ENCODE assay signal across 8 cellular contexts in the genomic region with DNA sequence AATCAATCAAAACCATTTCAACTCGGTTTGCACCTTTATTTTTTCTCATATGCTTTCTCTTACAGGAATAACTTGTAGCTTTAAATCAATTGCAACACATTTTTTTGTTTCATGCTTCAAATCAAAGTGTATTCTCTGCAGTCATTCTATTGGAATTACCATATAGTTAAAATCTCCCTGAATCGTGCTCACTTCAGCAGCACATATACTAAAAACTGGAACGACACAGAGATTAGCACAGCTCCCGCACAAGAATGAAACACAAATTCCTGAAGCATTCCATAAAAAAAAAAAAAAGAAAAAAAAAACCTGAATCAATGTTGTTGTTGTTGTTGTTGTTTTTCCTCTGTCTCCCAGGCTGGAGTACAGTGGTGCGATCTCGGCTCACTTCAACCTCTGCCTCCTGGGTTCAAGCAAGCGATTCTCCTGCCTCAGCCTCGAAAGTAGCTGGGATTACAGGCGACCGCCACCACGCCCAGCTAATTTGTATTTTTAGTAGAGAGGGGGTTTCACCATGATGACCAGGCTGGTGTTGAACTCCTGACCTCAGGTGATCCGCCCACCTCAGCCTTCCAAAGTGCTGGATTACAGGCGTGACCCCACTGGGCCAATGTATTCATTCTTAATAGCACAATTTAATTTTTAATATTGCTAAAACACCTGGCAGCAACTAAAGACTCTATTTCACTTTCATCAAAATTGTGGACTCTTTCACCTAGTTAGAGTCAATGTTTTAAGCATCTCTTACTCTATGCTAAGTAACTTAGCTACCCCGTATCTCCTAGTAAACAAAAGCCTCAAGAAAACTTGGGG. TPM values are rescaled to one million over a fixed set of nuclear protein-coding genes. Genes with fewer than 3 reads are reported as not detected.
A peak's percentile ranks its signal among the peaks of the same experiment; 100 is the strongest.
DNase-seq lines count a peak whose midpoint lies in the region; TF ChIP-seq lines count a peak whose summit lies in the region.

No MANE protein-coding gene starts in this region.

- intact Hi-C loops in activated CD4-positive, alpha-beta memory T cell treated with anti-CD3 and anti-CD28 coated beads for 36 hours (cut with micrococcal nuclease): no loop called here
- intact Hi-C loops in stomach (cut with DNase I; ENCODE audit: low total_unique reads): no loop called here

- 28 to 50% (median 34%) methylated on average over 14 of the region's 14 CpGs for WGBS in stomach, 5 donors

- H3K27me3 ChIP-seq in stomach: no peaks in the 10 kb centered on the region

- CTCF ChIA-PET in activated CD4-positive, alpha-beta T cell treated with anti-CD3 and anti-CD28 coated beads, Interleukin-2, amount 10 ng/mL, durations not matched to agents 7 days and 5 days (lab: Charles Lee): interaction anchor here (0.6 kb wide), 1 partner anchor 49 kb away, joined by 4 read pairs; no protein-coding TSS in a partner anchor
- CTCF ChIA-PET in activated CD4-positive, alpha-beta memory T cell treated with anti-CD3 and anti-CD28 coated beads for 36 hours (lab: Charles Lee): interaction anchor here (0.6 to 1.5 kb wide), 4 partner anchors 49 to 391 kb away, joined by 3 to 7 read pairs (median 4); no protein-coding TSS in a partner anchor

- H3K4me1 ChIP-seq in stomach: peaks cover 17 to 39% (median 28%) of the 10 kb centered on the region in 4 donors

- peak overlapping the region; percentile 86 for H3K4me3 ChIP-seq in iPS-11a (ENCODE audit: low read depth, low read length)
- H3K4me3 ChIP-seq in stomach: peak overlapping the region; percentile 77 to 91 (median 89)

- no peak for TF ChIP-seq CTCF in stomach (IDR thresholded peaks at IDR 0.05)

- H3K36me3 ChIP-seq in stomach: peaks cover 6 to 25% (median 22%) of the 10 kb centered on the region in 4 donors

- no peaks in the 10 kb centered on the region for H3K9me3 ChIP-seq in stomach

- no peak for DNase-seq in activated CD4-positive, alpha-beta T cell treated with anti-CD3 and anti-CD28 coated beads, Interleukin-2, amount 10 ng/mL, durations not matched to agents 7 days and 5 days
- no peak for DNase-seq in activated CD4-positive, alpha-beta T cell treated with anti-CD3 and anti-CD28 coated beads for 48 hours
- DNase-seq in activated CD4-positive, alpha-beta memory T cell treated with anti-CD3 and anti-CD28 coated beads for 36 hours: peak; percentile 16
- DNase-seq in stomach (no peak), GF-D8 (lab: John Stamatoyannopoulos, UW) (no peak), HCEC 1CT (no peak)
- DNase-seq in central memory CD4-positive, alpha-beta T cell: no peak

- H3K36me3 Mint-ChIP-seq in activated CD4-positive, alpha-beta T cell treated with anti-CD3 and anti-CD28 coated beads, Interleukin-2, amount 10 ng/mL, durations not matched to agents 7 days and 5 days (ENCODE audit: low read depth): peaks cover 12% of the 10 kb centered on the region
- peaks cover 9% of the 10 kb centered on the region for H3K36me3 Mint-ChIP-seq in activated CD4-positive, alpha-beta memory T cell treated with anti-CD3 and anti-CD28 coated beads for 36 hours

- peaks cover 23% of the 10 kb centered on the region for H3K4me1 Mint-ChIP-seq in activated CD4-positive, alpha-beta T cell treated with anti-CD3 and anti-CD28 coated beads, Interleukin-2, amount 10 ng/mL, durations not matched to agents 7 days and 5 days
- H3K4me1 Mint-ChIP-seq in activated CD4-positive, alpha-beta memory T cell treated with anti-CD3 and anti-CD28 coated beads for 36 hours (ENCODE audit: low read depth): peaks cover 27% of the 10 kb centered on the region

- peak overlapping the region; percentile 54 to 97 (median 94) for H3K27ac ChIP-seq in stomach

- H3K4me3 Mint-ChIP-seq in activated CD4-positive, alpha-beta T cell treated with anti-CD3 and anti-CD28 coated beads, Interleukin-2, amount 10 ng/mL, durations not matched to agents 7 days and 5 days: peak overlapping the region; percentile 85
- peak overlapping the region; percentile 88 for H3K4me3 Mint-ChIP-seq in activated CD4-positive, alpha-beta memory T cell treated with anti-CD3 and anti-CD28 coated beads for 36 hours

- TF ChIP-seq EP300 in stomach (IDR thresholded peaks at IDR 0.05): no peak

- no peak for TF ChIP-seq POLR2A in stomach (IDR thresholded peaks at IDR 0.05)

- H3K27ac Mint-ChIP-seq in activated CD4-positive, alpha-beta T cell treated with anti-CD3 and anti-CD28 coated beads, Interleukin-2, amount 10 ng/mL, durations not matched to agents 7 days and 5 days: peak overlapping the region; percentile 72
- H3K27ac Mint-ChIP-seq in activated CD4-positive, alpha-beta memory T cell treated with anti-CD3 and anti-CD28 coated beads for 36 hours: peak overlapping the region; percentile 93

- H3K27me3 Mint-ChIP-seq in activated CD4-positive, alpha-beta T cell treated with anti-CD3 and anti-CD28 coated beads, Interleukin-2, amount 10 ng/mL, durations not matched to agents 7 days and 5 days: no peaks in the 10 kb centered on the region
- no peaks in the 10 kb centered on the region for H3K27me3 Mint-ChIP-seq in activated CD4-positive, alpha-beta memory T cell treated with anti-CD3 and anti-CD28 coated beads for 36 hours

- H3K9me3 Mint-ChIP-seq in activated CD4-positive, alpha-beta T cell treated with anti-CD3 and anti-CD28 coated beads, Interleukin-2, amount 10 ng/mL, durations not matched to agents 7 days and 5 days: no peaks in the 10 kb centered on the region
- no peaks in the 10 kb centered on the region for H3K9me3 Mint-ChIP-seq in activated CD4-positive, alpha-beta memory T cell treated with anti-CD3 and anti-CD28 coated beads for 36 hours

- POLR2A ChIA-PET in activated CD4-positive, alpha-beta T cell treated with anti-CD3 and anti-CD28 coated beads, Interleukin-2, amount 10 ng/mL, durations not matched to agents 7 days and 5 days (lab: Charles Lee): interaction anchor here (0.7 kb wide), 1 partner anchor 206 kb away, joined by 4 read pairs; no protein-coding TSS in a partner anchor
- POLR2A ChIA-PET in activated CD4-positive, alpha-beta memory T cell treated with anti-CD3 and anti-CD28 coated beads for 36 hours (lab: Charles Lee): interaction anchor here (1.2 kb wide), 1 partner anchor 328 kb away, joined by 4 read pairs; no protein-coding TSS in a partner anchor

RNA-seq across cellular contexts. Expression of a gene that starts 1.5 kb away (rescaled TPM):
- total RNA-seq in activated CD4-positive, alpha-beta T cell treated with anti-CD3 and anti-CD28 coated beads, Interleukin-2, amount 10 ng/mL, durations not matched to agents 7 days and 5 days: 100 to 1,000 TPM in 1 of 2 experiments, 10 to 100 TPM in 1; 98.2 to 109 TPM
- total RNA-seq in activated CD4-positive, alpha-beta memory T cell treated with anti-CD3 and anti-CD28 coated beads for 36 hours: 100 to 1,000 TPM; 139 to 141 TPM
- 1,000 to 10,000 TPM in 1 of 5 donors, 100 to 1,000 TPM in 2, 10 to 100 TPM in 2; 77.2 to 1,118 (median 202) TPM for total RNA-seq in stomach
- polyA plus RNA-seq in stomach: 10 to 100 TPM; 34.4 to 65.4 (median 37.3) TPM

RNA-seq across cellular contexts. Expression of a gene that starts 26.3 kb away (rescaled TPM):
- total RNA-seq in activated CD4-positive, alpha-beta T cell treated with anti-CD3 and anti-CD28 coated beads, Interleukin-2, amount 10 ng/mL, durations not matched to agents 7 days and 5 days: under 1 TPM in 1 of 2 experiments, not detected in 1; 0.22 TPM
- total RNA-seq in activated CD4-positive, alpha-beta memory T cell treated with anti-CD3 and anti-CD28 coated beads for 36 hours: under 1 TPM; 0.17 to 0.33 TPM
- total RNA-seq in stomach: 1 to 10 TPM in 2 of 5 donors, not detected in 3; 1.3 to 4.1 TPM
- not detected for polyA plus RNA-seq in stomach

RNA-seq across cellular contexts. Expression of a gene that starts 47.2 kb away (rescaled TPM):
- total RNA-seq in activated CD4-positive, alpha-beta T cell treated with anti-CD3 and anti-CD28 coated beads, Interleukin-2, amount 10 ng/mL, durations not matched to agents 7 days and 5 days: 10 to 100 TPM; 15.5 to 17.0 TPM
- 1 to 10 TPM; 8.7 to 8.8 TPM for total RNA-seq in activated CD4-positive, alpha-beta memory T cell treated with anti-CD3 and anti-CD28 coated beads for 36 hours
- 10 to 100 TPM in 3 of 5 donors, 1 to 10 TPM in 1, under 1 TPM in 1; 0.58 to 42.9 (median 10.9) TPM for total RNA-seq in stomach
- 1 to 10 TPM; 2.1 to 4.3 (median 2.5) TPM for polyA plus RNA-seq in stomach

RNA-seq across cellular contexts. Expression of a gene that starts 48.5 kb away (rescaled TPM):
- 10 to 100 TPM; 31.3 to 32.3 TPM for total RNA-seq in activated CD4-positive, alpha-beta T cell treated with anti-CD3 and anti-CD28 coated beads, Interleukin-2, amount 10 ng/mL, durations not matched to agents 7 days and 5 days
- total RNA-seq in activated CD4-positive, alpha-beta memory T cell treated with anti-CD3 and anti-CD28 coated beads for 36 hours: 10 to 100 TPM; 38.6 to 39.5 TPM
- total RNA-seq in stomach: 100 to 1,000 TPM in 1 of 5 donors, 10 to 100 TPM in 3, not detected in 1; 18.9 to 111 (median 23.2) TPM
- polyA plus RNA-seq in stomach: 10 to 100 TPM; 19.2 to 36.1 (median 19.3) TPM

RNA-seq across cellular contexts. Expression of a gene that starts 48.7 kb away (rescaled TPM):
- total RNA-seq in activated CD4-positive, alpha-beta T cell treated with anti-CD3 and anti-CD28 coated beads, Interleukin-2, amount 10 ng/mL, durations not matched to agents 7 days and 5 days: 10 to 100 TPM; 24.0 to 24.6 TPM
- total RNA-seq in activated CD4-positive, alpha-beta memory T cell treated with anti-CD3 and anti-CD28 coated beads for 36 hours: 10 to 100 TPM; 21.0 to 21.4 TPM
- total RNA-seq in stomach: 10 to 100 TPM in 3 of 5 donors, 1 to 10 TPM in 2; 2.9 to 16.0 (median 11.0) TPM
- polyA plus RNA-seq in stomach: 1 to 10 TPM; 3.7 to 4.4 (median 4.0) TPM
